Comparison of ENCODE assay signal across 8 cellular contexts in the genomic region with DNA sequence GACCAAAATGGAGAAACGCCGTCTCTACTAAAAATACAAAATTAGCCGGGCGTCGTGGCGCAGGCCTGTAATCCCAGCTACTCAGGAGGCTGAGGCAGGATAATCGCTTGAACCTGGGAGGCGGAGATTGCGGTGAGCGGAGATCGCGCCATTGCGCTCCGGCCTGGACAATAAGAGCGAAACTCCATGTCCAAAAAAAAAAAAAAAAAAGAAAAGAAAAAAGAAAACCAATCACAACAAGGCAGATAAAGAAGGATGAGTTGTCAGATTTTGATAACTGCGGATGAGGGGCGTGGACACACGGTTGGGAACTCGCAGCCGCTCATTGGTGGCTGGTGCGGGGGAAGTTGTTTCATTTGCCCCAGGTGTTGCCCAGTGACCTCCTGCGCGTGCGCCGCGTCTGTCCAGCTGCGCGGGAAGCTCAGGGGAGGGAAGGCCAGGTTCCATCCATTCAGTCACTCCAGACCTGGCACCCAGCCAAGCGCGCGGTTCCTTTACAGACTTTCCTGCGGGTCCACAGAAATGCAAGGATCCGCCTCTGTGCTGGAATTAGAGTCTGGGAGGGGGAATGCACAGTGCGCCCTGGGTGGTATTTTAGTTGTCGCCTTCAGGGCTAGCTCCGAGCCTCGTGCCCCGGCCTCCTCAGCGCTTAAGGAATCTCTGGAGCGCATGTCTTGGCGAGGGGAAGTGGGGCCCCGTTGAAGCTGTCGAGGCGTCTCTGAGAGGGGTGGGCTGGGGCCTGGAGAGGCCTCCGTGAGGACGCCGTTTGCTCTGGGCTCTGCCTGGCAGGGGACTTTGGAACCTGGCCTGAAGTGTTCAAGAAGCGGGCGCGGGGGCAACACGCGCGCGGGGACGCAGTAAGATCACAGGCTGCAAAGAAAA. TPM values are rescaled to one million over a fixed set of nuclear protein-coding genes. Genes with fewer than 3 reads are reported as not detected.
DNase-seq lines count a peak whose midpoint lies in the region; TF ChIP-seq lines count a peak whose summit lies in the region.

No MANE protein-coding gene starts in this region.

- intact Hi-C loops in vagina (cut with DNase I), result no loop called here

- TF ChIP-seq POLR2A in vagina (IDR thresholded peaks at IDR 0.05), result no peak

- no peak for DNase-seq in AG09309 (ENCODE audit: low read depth)
- peak; percentile 58 for DNase-seq in GM20000 (ENCODE audit: low spot score)
- peak; percentile 12 for DNase-seq in NCI-H2107 (lab: John Stamatoyannopoulos, UW)
- peak in 2 of 3 experiments; percentile 13 to 31 for DNase-seq in activated CD8-positive, alpha-beta memory T cell treated with anti-CD3 and anti-CD28 coated beads for 48 hours (ENCODE audit: low read depth in 2 of 3, low spot score in 2 of 3)
- no peak for DNase-seq in epithelial cell of proximal tubule (ENCODE audit: low read depth)
- peak; percentile 45 for DNase-seq in myocyte (ENCODE audit: low read depth)
- DNase-seq in vagina (ENCODE audit: extremely low spot score in 2 of 2), result no peak
- DNase-seq in OCI-M2 (lab: John Stamatoyannopoulos, UW; ENCODE audit: unreplicated experiment), result no peak

- no peaks in the 10 kb centered on the region for H3K9me3 ChIP-seq in vagina

- H3K4me1 ChIP-seq in vagina, result peaks cover 47% of the 10 kb centered on the region

- H3K27ac ChIP-seq in vagina, result peak overlapping the region; percentile 88

- no peak for TF ChIP-seq CTCF in AG09309 (IDR thresholded peaks at IDR 0.05; ENCODE audit: control insufficient read depth, insufficient read depth, low read depth, low read length, missing control alignments)
- TF ChIP-seq CTCF in GM20000 (IDR thresholded peaks at IDR 0.05; ENCODE audit: extremely low read depth, missing control alignments), result no peak
- no peak for TF ChIP-seq CTCF in epithelial cell of proximal tubule (conservative IDR thresholded peaks at IDR 0.05; ENCODE audit: low read depth, low read length)
- TF ChIP-seq CTCF in vagina (IDR thresholded peaks at IDR 0.05), result no peak

- no peaks in the 10 kb centered on the region for H3K36me3 ChIP-seq in vagina

- H3K4me3 ChIP-seq in AG09309 (ENCODE audit: control insufficient read depth, low read depth, low read length) (peak overlapping the region; percentile 43), epithelial cell of proximal tubule (ENCODE audit: low read depth, low read length) (peak overlapping the region; percentile 64), vagina (peak overlapping the region; percentile 59 to 64)

- H3K27me3 ChIP-seq in vagina, result no peaks in the 10 kb centered on the region

RNA-seq across cellular contexts. Expression of a gene that starts 0.7 kb away (rescaled TPM):
- total RNA-seq in epithelial cell of proximal tubule (87.2 and 113 TPM in 2 replicates), myocyte (5.5 and 8.0 TPM in 2 replicates), vagina (69.7 TPM)
- polyA plus RNA-seq in myocyte (2012), result 2.7 TPM

RNA-seq across cellular contexts. Expression of a gene that starts 6.6 kb away (rescaled TPM):
- total RNA-seq in epithelial cell of proximal tubule (0.63 and 2.7 TPM in 2 replicates), myocyte (not detected in 2 replicates), vagina (2.9 TPM)
- polyA plus RNA-seq in myocyte (2012), result 1.4 TPM

RNA-seq across cellular contexts. Expression of a gene that starts 8.1 kb away (rescaled TPM):
- total RNA-seq in epithelial cell of proximal tubule, result 20.6 and 25.4 TPM in 2 replicates
- 22.2 and 25.5 TPM in 2 replicates for total RNA-seq in myocyte
- polyA plus RNA-seq in myocyte (2012), result 35.8 TPM
- 19.6 TPM for total RNA-seq in vagina

RNA-seq across cellular contexts. Expression of a gene that starts 43.7 kb away (rescaled TPM):
- 30.0 and 34.8 TPM in 2 replicates for total RNA-seq in epithelial cell of proximal tubule
- 24.3 and 24.4 TPM in 2 replicates for total RNA-seq in myocyte
- polyA plus RNA-seq in myocyte (2012), result 16.6 TPM
- total RNA-seq in vagina, result 34.4 TPM

RNA-seq across cellular contexts. Expression of a gene that starts 44.1 kb away (rescaled TPM):
- total RNA-seq in epithelial cell of proximal tubule (21.7 and 43.2 TPM in 2 replicates), myocyte (17.9 and 51.4 TPM in 2 replicates), vagina (14.0 TPM)
- 27.7 TPM for polyA plus RNA-seq in myocyte (2012)

Comparison
In these comparisons a context has a peak if more than half of its experiments do, and no peak if none do; other contexts are left out.
1. DNase-seq: peak in GM20000 (single experiment), NCI-H2107 (single experiment), activated CD8-positive, alpha-beta memory T cell treated with anti-CD3 and anti-CD28 coated beads for 48 hours (2 of 3) and myocyte (single experiment); none in AG09309 (single experiment), epithelial cell of proximal tubule (single experiment), vagina (0 of 2) and OCI-M2 (single experiment).
2. Peak in every context shown above with its lines, with median percentiles within 50 percentile points of each other: H3K4me3 ChIP-seq.